ENCODE assay signal across 30 cellular contexts in genomic region chrX:75596178-75596577, GRCh38.
DNase-seq lines count a peak whose midpoint lies in the region; ATAC-seq, FAIRE-seq and TF ChIP-seq lines count a peak whose summit lies in the region.
"Had no signal": no experiment of that assay in that cellular context is flagged by ENCODE, and none has a peak within 500 bp of the region (broad histone marks: within the 10 kb centered on the region; RNA-seq: fewer than 3 reads in every experiment).

No MANE protein-coding gene starts in this region.

- H3K9me3 ChIP-seq in right atrium auricular region (no peaks in the 10 kb centered on the region), heart right ventricle (peaks cover 0 to 8% (median 0%) of the 10 kb centered on the region in 11 donors)
- H3K9me3 ChIP-seq: mucosa of descending colon, Peyer's patch had no signal

- WGBS in heart right ventricle, 2 donors: 29 to 35% methylated on average over 2 of the region's 2 CpGs

- no peak for DNase-seq in Right ventricle myocardium inferior (ENCODE audit: missing footprints)
- no peak for DNase-seq in right atrium auricular region (ENCODE audit: low spot score)
- peak in 1 of 2 donors; percentile 36 for DNase-seq in heart right ventricle
- DNase-seq in omental fat pad (ENCODE audit: low spot score): no peak
- DNase-seq in urothelium cell line (ENCODE audit: low spot score): peak; percentile 3
- no peak for DNase-seq in DMS79 treated with DMSO at 0.1 percent for 48 hours (lab: John Stamatoyannopoulos, UW)
- no peak for DNase-seq in NCI-H1436 (lab: John Stamatoyannopoulos, UW)
- no peak for DNase-seq in NCI-H226
- DNase-seq: 8988T; activated CD4-positive, alpha-beta T cell treated with anti-CD3 and anti-CD28 coated beads, Interleukin-2, amount 50 U/mL, for 1 hour; activated CD8-positive, alpha-beta memory T cell treated with anti-CD3 and anti-CD28 coated beads, Interleukin-2, amount 10 ng/mL, durations not matched to agents 7 days and 5 days; activated naive CD4-positive, alpha-beta T cell treated with anti-CD3 and anti-CD28 coated beads, Interleukin-2, amount 10 ng/mL, durations not matched to agents 7 days and 5 days; AML-193; CD8-positive, alpha-beta memory T cell; central memory CD4-positive, alpha-beta T cell; dorsolateral prefrontal cortex; GF-D8; KBM-7; mucosa of descending colon; NCI-H146; NCI-H2171; NCI-H526; Peyer's patch; posterior cingulate gyrus; T-helper 17 cell; WERI-Rb-1 had no signal

- H3K4me3 ChIP-seq in right atrium auricular region: no peak overlapping the region
- H3K4me3 ChIP-seq in heart right ventricle: no peak overlapping the region
- H3K4me3 ChIP-seq: dorsolateral prefrontal cortex, mucosa of descending colon, Peyer's patch, SK-N-MC had no signal

- H3K36me3 ChIP-seq in right atrium auricular region (no peaks in the 10 kb centered on the region), heart right ventricle (no peaks in the 10 kb centered on the region)
- H3K36me3 ChIP-seq: Peyer's patch, WERI-Rb-1 had no signal

- H3K27ac ChIP-seq in right atrium auricular region (peak overlapping the region in 1 of 2 donors; percentile 50), heart right ventricle (peak overlapping the region in 6 of 10 donors; percentile 4 to 72 (median 65))
- H3K27ac ChIP-seq: dorsolateral prefrontal cortex, Peyer's patch, SK-N-MC, WERI-Rb-1 had no signal

- ATAC-seq in Right ventricle myocardium inferior (peak; percentile 91), heart right ventricle (peak; percentile 84 to 98 (median 91)), omental fat pad (ENCODE audit: low FRiP score) (peak; percentile 71)
- ATAC-seq: activated CD8-positive, alpha-beta memory T cell treated with anti-CD3 and anti-CD28 coated beads, Interleukin-2, amount 10 ng/mL, durations not matched to agents 7 days and 5 days; left lobe of liver; mucosa of descending colon; T-helper 17 cell had no signal

- no peak for FAIRE-seq in urothelium cell line (lab: Jason Lieb, UNC)
- FAIRE-seq: GM18507, HTR-8/SVneo had no signal

- H3K4me1 ChIP-seq in right atrium auricular region (no peaks in the 10 kb centered on the region), heart right ventricle (peaks cover 0 to 8% (median 0%) of the 10 kb centered on the region in 9 donors)
- H3K4me1 ChIP-seq: Peyer's patch had no signal

- H3K27me3 ChIP-seq in right atrium auricular region (no peaks in the 10 kb centered on the region), heart right ventricle (no peaks in the 10 kb centered on the region)
- H3K27me3 ChIP-seq: Peyer's patch had no signal

- intact Hi-C loops in Right ventricle myocardium inferior (cut with DNase I): loop anchor here (5.0 kb wide), 2 partner anchors 74 to 984 kb away; partner anchors contain the start of genes RLIM and ZDHHC15
- intact Hi-C loops in heart right ventricle (cut with DNase I): loop anchor here in 2 of 10 donors (5.0 to 10.0 kb wide), 2 partner anchors 71 to 74 kb away; partner anchors contain the start of gene ZDHHC15 (in 2 of the 2)

- TF ChIP-seq CTCF in right atrium auricular region (IDR thresholded peaks at IDR 0.05) (no peak), heart right ventricle (IDR thresholded peaks at IDR 0.05) (no peak), omental fat pad (IDR thresholded peaks at IDR 0.05) (no peak)
